8 cellular contexts compared by ENCODE assay signal in the genomic region with DNA sequence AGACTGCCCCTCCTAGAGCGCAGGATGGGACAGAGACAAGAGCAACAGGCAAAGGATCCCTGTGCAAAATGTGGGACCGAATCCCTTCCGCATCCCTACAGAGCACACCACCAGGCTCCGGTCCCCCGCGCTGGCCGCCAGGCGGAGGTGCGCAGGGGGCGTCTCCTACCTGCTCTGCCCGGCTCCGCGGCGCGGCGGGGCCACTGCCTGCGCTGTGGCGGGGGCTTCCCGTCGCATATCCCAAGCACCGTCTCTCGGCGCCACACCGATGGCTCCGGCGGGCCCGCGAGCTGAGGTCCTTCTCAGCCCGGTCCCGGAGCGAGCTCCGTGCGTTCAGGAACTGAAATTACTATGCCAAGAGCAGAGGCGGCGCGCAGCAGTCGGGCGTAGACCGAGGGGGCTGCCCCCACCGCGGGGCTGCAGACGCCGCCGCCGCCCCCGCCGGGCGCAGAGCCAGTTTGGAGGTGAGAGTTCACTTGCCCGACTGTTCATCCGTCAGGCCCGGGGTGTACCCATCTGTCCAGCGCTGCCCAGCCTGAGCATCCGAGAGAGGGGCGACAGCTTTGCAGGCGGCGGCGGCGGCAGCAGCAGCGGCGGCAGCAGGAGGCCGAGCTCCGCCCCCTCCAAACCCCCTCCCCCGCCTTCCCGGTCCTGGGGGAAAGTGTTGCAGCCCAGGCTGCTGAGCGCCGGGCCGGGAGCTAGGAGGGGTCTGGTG.
DNase-seq lines count a peak whose midpoint lies in the region; ATAC-seq and TF ChIP-seq lines count a peak whose summit lies in the region.

A gene (minus strand): TSS at position 355 of the 715 bp plus-strand sequence. CDS start 57,690 bp downstream, outside the sequence.

- H3K4me3 ChIP-seq in epithelial cell of esophagus (ENCODE audit: low read length): peak within 1 kb of the TSS; percentile 21
- peak within 1 kb of the TSS; percentile 53 to 61 for H3K4me3 ChIP-seq in muscle layer of colon (ENCODE audit: low read depth in 1 of 2, low read length in 2 of 2)

- no peaks in the 10 kb centered on the region for H3K4me1 ChIP-seq in muscle layer of colon (ENCODE audit: insufficient read depth, low read length)

- H3K27me3 ChIP-seq in muscle layer of colon (ENCODE audit: control insufficient read depth in 1 of 2, insufficient read depth in 2 of 2, low read length in 2 of 2): no peaks in the 10 kb centered on the region

- TF ChIP-seq CTCF in GM13976 (IDR thresholded peaks at IDR 0.05; ENCODE audit: borderline replicate concordance, control extremely low read depth, extremely low read depth, insufficient read depth, missing control alignments) (no peak), epithelial cell of esophagus (IDR thresholded peaks at IDR 0.05; ENCODE audit: insufficient read depth, low read depth, low read length, missing control alignments) (no peak)

- peak; percentile 80 for ATAC-seq in HG02759 (IDR thresholded peaks at IDR 0.05; ENCODE audit: unreplicated experiment)

- no peaks in the 10 kb centered on the region for H3K9me3 ChIP-seq in muscle layer of colon (ENCODE audit: low read length)

- H3K27ac ChIP-seq in muscle layer of colon (ENCODE audit: low read depth, low read length): no peak within 1 kb of the TSS

- in situ Hi-C loops in GM13976 (cut with MboI; ENCODE audit: low sequenced_read_pairs, unreplicated experiment): no loop called here

- no peaks in the 10 kb centered on the region for H3K36me3 ChIP-seq in muscle layer of colon (ENCODE audit: insufficient read depth, low read length)

- DNase-seq in GM13976 (ENCODE audit: low spot score): peak; percentile 58
- peak; percentile 48 for DNase-seq in NCI-H510A (lab: John Stamatoyannopoulos, UW)
- DNase-seq in activated T-cell treated with anti-CD3 and anti-CD28 coated beads for 4 hours: peak; percentile 54
- DNase-seq in epithelial cell of esophagus (ENCODE audit: low read depth): peak; percentile 21
- DNase-seq in stimulated activated naive CD4-positive, alpha-beta T cell (lab: John Stamatoyannopoulos, UW): peak; percentile 46 to 69 (median 60)
- no peak for DNase-seq in SKM-1 (lab: John Stamatoyannopoulos, UW; ENCODE audit: unreplicated experiment)

- H3K9ac ChIP-seq in muscle layer of colon (ENCODE audit: low read length): no peak within 1 kb of the TSS
